1 cellular context compared by ENCODE assay signal in genomic region chr15:63368503-63368902, GRCh38.
TF ChIP-seq lines count a peak whose summit lies in the region.

No MANE protein-coding gene starts in this region.

TF ChIP-seq in WTC11, 78 proteins besides CTCF, POLR2A, EP300 and RAD21 (continued from another document):
- TF ChIP-seq ZBTB21 (CRISPR knock-in tag; IDR thresholded peaks at IDR 0.05; ENCODE audit: borderline replicate concordance) (no peak), ATF1 (CRISPR knock-in tag; IDR thresholded peaks at IDR 0.05) (no peak), JAZF1 (CRISPR knock-in tag; IDR thresholded peaks at IDR 0.05) (no peak), MYBL2 (CRISPR knock-in tag; IDR thresholded peaks at IDR 0.05) (no peak), NR3C1 (CRISPR knock-in tag; conservative IDR thresholded peaks at IDR 0.05; ENCODE audit: low read depth) (no peak), TCF7 (CRISPR knock-in tag; IDR thresholded peaks at IDR 0.05; ENCODE audit: low read depth) (no peak), MAX (CRISPR knock-in tag; IDR thresholded peaks at IDR 0.05) (no peak), CREM (CRISPR knock-in tag; IDR thresholded peaks at IDR 0.05) (no peak)
